Comparison of ENCODE assay signal across 25 cellular contexts in the genomic region with DNA sequence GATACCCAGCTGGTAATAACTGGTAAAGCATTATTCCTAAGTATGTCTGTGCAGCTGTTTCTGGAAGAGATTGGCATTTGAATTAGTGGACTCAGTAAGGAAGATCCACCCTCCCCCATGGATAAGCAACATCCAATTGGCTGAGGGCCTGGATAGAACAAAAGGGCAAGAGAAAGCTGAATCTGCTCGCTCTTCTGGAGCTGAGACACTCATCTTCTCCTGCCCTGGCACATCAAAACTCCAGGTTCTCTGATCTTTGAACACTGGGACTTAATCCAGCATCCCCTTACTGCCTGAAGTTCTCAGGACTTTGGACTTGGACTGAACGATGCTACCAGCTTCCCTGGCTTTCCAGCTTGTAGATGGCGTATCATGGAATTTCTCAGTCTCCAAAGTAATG.
DNase-seq lines count a peak whose midpoint lies in the region; ATAC-seq, FAIRE-seq and TF ChIP-seq lines count a peak whose summit lies in the region.
"Had no signal": no experiment of that assay in that cellular context is flagged by ENCODE, and none has a peak within 500 bp of the region (broad histone marks: within the 10 kb centered on the region; RNA-seq: fewer than 3 reads in every experiment).

No MANE protein-coding gene starts in this region.

- H3K9me3 ChIP-seq in lower lobe of right lung, result no peaks in the 10 kb centered on the region
- H3K9me3 ChIP-seq: esophagus squamous epithelium, SK-N-SH, tibial artery had no signal

- TF ChIP-seq POLR2A in GM12892 (IDR thresholded peaks at IDR 0.05; ENCODE audit: low read depth, low read length), result no peak

- no peaks in the 10 kb centered on the region for H3K4me1 ChIP-seq in lower lobe of right lung
- H3K4me1 ChIP-seq: parathyroid adenoma had no signal

- H3K4me3 ChIP-seq in lower lobe of right lung, result no peak overlapping the region
- H3K4me3 ChIP-seq: esophagus squamous epithelium, tibial artery had no signal

- intact Hi-C loops in lower lobe of right lung (cut with DNase I), result no loop called here

- no peak for FAIRE-seq in GM12892 (lab: Jason Lieb, UNC)
- FAIRE-seq: G401.6, GM19239 had no signal

- DNase-seq in DMS 273 treated with DMSO at 0.1 percent for 48 hours (lab: John Stamatoyannopoulos, UW) (peak; percentile 29), NCI-H524 treated with DMSO at 0.1 percent for 48 hours (lab: John Stamatoyannopoulos, UW) (peak; percentile 64), hypothalamus (lab: John Stamatoyannopoulos, UW) (peak in 26 of 51 donors; percentile 0 to 71 (median 13)), nucleus accumbens (lab: John Stamatoyannopoulos, UW) (peak in 43 of 56 donors; percentile 0 to 58 (median 31)), NCI-H1105 treated with DMSO at 0.1 percent for 48 hours (lab: John Stamatoyannopoulos, UW) (no peak), GM12892 (ENCODE audit: insufficient read length) (no peak), lower lobe of right lung (no peak)
- no peak for DNase-seq in stimulated activated CD4-positive, alpha-beta T cell treated with anti-CD3 and anti-CD28 coated beads, Interleukin-1b, Interleukin-23, amount 100 ng/mL, for 48 hours
- DNase-seq: activated CD4-positive, alpha-beta memory T cell treated with anti-CD3 and anti-CD28 coated beads for 36 hours; activated CD4-positive, CD25-positive, alpha-beta regulatory T cell; activated naive CD4-positive, alpha-beta T cell; activated T-cell treated with anti-CD3 and anti-CD28 coated beads for 4 hours; CD4-positive, CD25-positive, alpha-beta regulatory T cell; effector memory CD4-positive, alpha-beta T cell; esophagus squamous epithelium; MM.1S; naive thymus-derived CD4-positive, alpha-beta T cell; NCI-H1436 treated with DMSO at 0.1 percent for 48 hours; SK-N-SH; stimulated activated naive CD4-positive, alpha-beta T cell treated with Interleukin-2 at 50 U/mL for 16 hours; tibial artery had no signal

- no peak overlapping the region for H3K27ac ChIP-seq in lower lobe of right lung
- H3K27ac ChIP-seq: esophagus squamous epithelium, parathyroid adenoma, RWPE1, tibial artery had no signal

- no peak for TF ChIP-seq CTCF in lower lobe of right lung (IDR thresholded peaks at IDR 0.05)

- H3K27me3 ChIP-seq in lower lobe of right lung (ENCODE audit: low read depth), result no peaks in the 10 kb centered on the region
- H3K27me3 ChIP-seq: esophagus squamous epithelium, tibial artery had no signal

- no peaks in the 10 kb centered on the region for H3K36me3 ChIP-seq in lower lobe of right lung
- H3K36me3 ChIP-seq: esophagus squamous epithelium, tibial artery had no signal

- no peak for ATAC-seq in lower lobe of right lung
- ATAC-seq: naive thymus-derived CD4-positive, alpha-beta T cell had no signal

Comparison
In these comparisons a context has a peak if more than half of its experiments do, and no peak if none do; other contexts are left out.
1. DNase-seq: peak in DMS 273 treated with DMSO at 0.1 percent for 48 hours (single experiment), NCI-H524 treated with DMSO at 0.1 percent for 48 hours (single experiment), hypothalamus (26 of 51) and nucleus accumbens (43 of 56); none in NCI-H1105 treated with DMSO at 0.1 percent for 48 hours (single experiment), GM12892 (single experiment), lower lobe of right lung (single experiment) and stimulated activated CD4-positive, alpha-beta T cell treated with anti-CD3 and anti-CD28 coated beads, Interleukin-1b, Interleukin-23, amount 100 ng/mL, for 48 hours (single experiment).